In genomic region chr2:144511945-144512344, GRCh38 we compare ENCODE assay signal across 10 cellular contexts. TPM values are rescaled to one million over a fixed set of nuclear protein-coding genes. Genes with fewer than 3 reads are reported as not detected.
A peak's percentile ranks its signal among the peaks of the same experiment; 100 is the strongest.
DNase-seq lines count a peak whose midpoint lies in the region; ATAC-seq and TF ChIP-seq lines count a peak whose summit lies in the region.
"Had no signal": no experiment of that assay in that cellular context is flagged by ENCODE, and none has a peak within 500 bp of the region (broad histone marks: within the 10 kb centered on the region; RNA-seq: fewer than 3 reads in every experiment).

No MANE protein-coding gene starts in this region.

- H3K27ac Mint-ChIP-seq in glutamatergic neuron (ENCODE audit: unreplicated experiment) = peak overlapping the region; percentile 40
- no peak overlapping the region for H3K27ac Mint-ChIP-seq in activated CD8-positive, alpha-beta T cell treated with anti-CD3 and anti-CD28 coated beads, Interleukin-2, amount 10 ng/mL, durations not matched to agents 7 days and 5 days

- H3K9me3 ChIP-seq in BLaER1 treated with 17β-estradiol and CSF1 and Interleukin-3, amounts not matched to agents 10 nM and 100 nM (replicated peaks in 1 of 11) = 0 out of 22 replicates have a peak, but pooled peaks cover 0 to 4% (median 0%) of the 10 kb centered on the region in 11 experiments

- POLR2A ChIA-PET in activated CD8-positive, alpha-beta T cell treated with anti-CD3 and anti-CD28 coated beads, Interleukin-2, amount 10 ng/mL, durations not matched to agents 7 days and 5 days (lab: Charles Lee) = no interaction called here

- peaks cover 39 to 71% (median 63%) of the 10 kb centered on the region in 10 experiments for H3K4me1 ChIP-seq in BLaER1 treated with 17β-estradiol and CSF1 and Interleukin-3, amounts not matched to agents 10 nM and 100 nM

- peak overlapping the region; percentile 93 for H3K4me3 Mint-ChIP-seq in glutamatergic neuron (ENCODE audit: unreplicated experiment)
- H3K4me3 Mint-ChIP-seq in activated CD8-positive, alpha-beta T cell treated with anti-CD3 and anti-CD28 coated beads, Interleukin-2, amount 10 ng/mL, durations not matched to agents 7 days and 5 days = no peak overlapping the region

- H3K4me3 ChIP-seq in BLaER1 treated with 17β-estradiol and CSF1 and Interleukin-3, amounts not matched to agents 10 nM and 100 nM = peak overlapping the region; percentile 71 to 95 (median 85)
- 0 out of 2 replicates have a peak overlapping the region, but pooled peaks have one; percentile 2 for H3K4me3 ChIP-seq in WI38 (ENCODE audit: low read depth, low read length)

- peak overlapping the region; percentile 96 to 100 (median 99) for H3K9ac ChIP-seq in BLaER1 treated with 17β-estradiol and CSF1 and Interleukin-3, amounts not matched to agents 10 nM and 100 nM

- H3K27me3 ChIP-seq in BLaER1 treated with 17β-estradiol and CSF1 and Interleukin-3, amounts not matched to agents 10 nM and 100 nM = no peaks in the 10 kb centered on the region

- CTCF ChIA-PET in activated CD8-positive, alpha-beta T cell treated with anti-CD3 and anti-CD28 coated beads, Interleukin-2, amount 10 ng/mL, durations not matched to agents 7 days and 5 days (lab: Charles Lee) = interaction anchor here (0.8 to 1.3 kb wide), 2 partner anchors 12 to 62 kb away, joined by 3 to 4 read pairs; no protein-coding TSS in a partner anchor

- no peak for ATAC-seq in activated CD8-positive, alpha-beta T cell treated with anti-CD3 and anti-CD28 coated beads, Interleukin-2, amount 10 ng/mL, durations not matched to agents 7 days and 5 days

- H3K4me2 ChIP-seq in BLaER1 treated with 17β-estradiol and CSF1 and Interleukin-3, amounts not matched to agents 10 nM and 100 nM = peak overlapping the region; percentile 87 to 100 (median 95)

- peaks cover 68% of the 10 kb centered on the region for H3K4me1 Mint-ChIP-seq in glutamatergic neuron (ENCODE audit: low read depth, unreplicated experiment)
- H3K4me1 Mint-ChIP-seq in activated CD8-positive, alpha-beta T cell treated with anti-CD3 and anti-CD28 coated beads, Interleukin-2, amount 10 ng/mL, durations not matched to agents 7 days and 5 days (ENCODE audit: low read depth) = peaks cover 10% of the 10 kb centered on the region

- H3K9me3 Mint-ChIP-seq in glutamatergic neuron (ENCODE audit: unreplicated experiment) = peaks cover 14% of the 10 kb centered on the region
- no peaks in the 10 kb centered on the region for H3K9me3 Mint-ChIP-seq in activated CD8-positive, alpha-beta T cell treated with anti-CD3 and anti-CD28 coated beads, Interleukin-2, amount 10 ng/mL, durations not matched to agents 7 days and 5 days (ENCODE audit: insufficient read depth)

- H4K20me1 ChIP-seq in BLaER1 treated with 17β-estradiol and CSF1 and Interleukin-3, amounts not matched to agents 10 nM and 100 nM = peaks cover 63 to 86% (median 79%) of the 10 kb centered on the region in 11 experiments

- H3K27me3 Mint-ChIP-seq in glutamatergic neuron (ENCODE audit: unreplicated experiment) = peaks cover 6% of the 10 kb centered on the region
- peaks cover 28% of the 10 kb centered on the region for H3K27me3 Mint-ChIP-seq in activated CD8-positive, alpha-beta T cell treated with anti-CD3 and anti-CD28 coated beads, Interleukin-2, amount 10 ng/mL, durations not matched to agents 7 days and 5 days (ENCODE audit: low read depth)

- H3K36me3 Mint-ChIP-seq in glutamatergic neuron (ENCODE audit: unreplicated experiment) = peaks cover 6% of the 10 kb centered on the region
- no peaks in the 10 kb centered on the region for H3K36me3 Mint-ChIP-seq in activated CD8-positive, alpha-beta T cell treated with anti-CD3 and anti-CD28 coated beads, Interleukin-2, amount 10 ng/mL, durations not matched to agents 7 days and 5 days (ENCODE audit: low read depth)

- peak overlapping the region; percentile 94 to 100 (median 99) for H3K27ac ChIP-seq in BLaER1 treated with 17β-estradiol and CSF1 and Interleukin-3, amounts not matched to agents 10 nM and 100 nM

- peaks cover 94 to 98% (median 97%) of the 10 kb centered on the region in 11 experiments for H3K36me3 ChIP-seq in BLaER1 treated with 17β-estradiol and CSF1 and Interleukin-3, amounts not matched to agents 10 nM and 100 nM

- no peak for DNase-seq in glutamatergic neuron
- DNase-seq in renal cortical epithelial cell (ENCODE audit: low read depth) = peak; percentile 43
- no peak for DNase-seq in HuH-7 (ENCODE audit: low spot score)
- no peak for DNase-seq in NCI-H510A treated with DMSO at 0.1 percent for 48 hours (lab: John Stamatoyannopoulos, UW)
- DNase-seq in activated CD8-positive, alpha-beta T cell treated with anti-CD3 and anti-CD28 coated beads, Interleukin-2, amount 10 ng/mL, durations not matched to agents 7 days and 5 days = no peak
- no peak for DNase-seq in iPS-NIHi7 (ENCODE audit: extremely low spot score)
- DNase-seq: Calu3, NCI-H82 had no signal

- TF ChIP-seq CTCF in WI38 (IDR thresholded peaks at IDR 0.05; ENCODE audit: low read depth, low read length) (no peak), glutamatergic neuron (IDR thresholded peaks at IDR 0.05; ENCODE audit: partially characterized antibody, unreplicated experiment) (no peak)

RNA-seq across cellular contexts. Expression of gene ZEB2, which starts 8.0 kb away (rescaled TPM):
- total RNA-seq in glutamatergic neuron (ENCODE audit: unreplicated experiment) (121 TPM), renal cortical epithelial cell (9.7 and 23.8 TPM in 2 replicates)
- 1 to 10 TPM; 4.0 to 5.7 TPM for total RNA-seq in activated CD8-positive, alpha-beta T cell treated with anti-CD3 and anti-CD28 coated beads, Interleukin-2, amount 10 ng/mL, durations not matched to agents 7 days and 5 days
